In genomic region chr6:16176600-16176999, GRCh38 we compare ENCODE assay signal across 5 cellular contexts. TPM values are rescaled to one million over a fixed set of nuclear protein-coding genes. Genes with fewer than 3 reads are reported as not detected.
A peak's percentile ranks its signal among the peaks of the same experiment; 100 is the strongest.
DNase-seq lines count a peak whose midpoint lies in the region; ATAC-seq, FAIRE-seq and TF ChIP-seq lines count a peak whose summit lies in the region.
"Not testable (repeated sequence)": the region's sequence is repeated elsewhere in the genome, so short reads cannot be mapped to it uniquely, and the experiment has no call there.

No MANE protein-coding gene starts in this region.

- not testable (repeated sequence) for TF ChIP-seq POLR2A in K562 (conservative IDR thresholded peaks at IDR 0.05)

- not testable (repeated sequence) for FAIRE-seq in K562 (lab: Jason Lieb, UNC)

- CTCF ChIA-PET in Caco-2 (lab: Charles Lee); HEK293 (lab: Yijun Ruan, JAX); activated naive CD4-positive, alpha-beta T cell treated with anti-CD3 and anti-CD28 coated beads, Interleukin-2, amount 10 ng/mL, durations not matched to agents 7 days and 5 days (lab: Charles Lee); K562 (lab: Yijun Ruan, JAX; ENCODE audit: low intra/inter-chr PET ratio): not testable (repeated sequence)

- TF ChIP-seq CTCF in Caco-2 (IDR thresholded peaks at IDR 0.05; ENCODE audit: insufficient read depth in 1 of 2, low read depth in 1 of 2, low read length in 1 of 2, severe bottlenecking in 1 of 2, unreplicated experiment in 1 of 2); HEK293 (tag by site-specific recombination; IDR thresholded peaks at IDR 0.05); K562 (IDR thresholded peaks at IDR 0.05 in 2 of 3, conservative IDR thresholded peaks at IDR 0.05 in 1 of 3; ENCODE audit: insufficient read depth in 2 of 3, low read depth in 1 of 3, low read length in 3 of 3): not testable (repeated sequence)

- in situ Hi-C loops in K562 (cut with MboI) = not testable (repeated sequence)

- H3K27ac Mint-ChIP-seq in Caco-2 (ENCODE audit: unreplicated experiment) = peak overlapping the region; percentile 22
- H3K27ac Mint-ChIP-seq in activated naive CD4-positive, alpha-beta T cell treated with anti-CD3 and anti-CD28 coated beads, Interleukin-2, amount 10 ng/mL, durations not matched to agents 7 days and 5 days = peak overlapping the region; percentile 67
- peak overlapping the region; percentile 74 for H3K27ac Mint-ChIP-seq in activated naive CD4-positive, alpha-beta T cell treated with anti-CD3 and anti-CD28 coated beads, Interleukin-2, amount 50 U/mL, for 24 hours

- H3K36me3 ChIP-seq in Caco-2 (ENCODE audit: control insufficient read depth, insufficient read depth, low read length); HEK293 (ENCODE audit: control insufficient read depth in 2 of 2, insufficient read depth in 1 of 2, low read length in 2 of 2); K562 (ENCODE audit: control insufficient read depth, insufficient read depth, low read length): not testable (repeated sequence)

- POLR2A ChIA-PET in Caco-2 (lab: Charles Lee); HEK293 (lab: Yijun Ruan, JAX); K562 (lab: Yijun Ruan, JAX): not testable (repeated sequence)

- intact Hi-C loops in Caco-2 (cut with micrococcal nuclease; ENCODE audit: unreplicated experiment); K562 (cut with micrococcal nuclease): not testable (repeated sequence)

- not testable (repeated sequence) for H3K79me2 ChIP-seq in K562 (ENCODE audit: control insufficient read depth, insufficient read depth, low read length)

- not testable (repeated sequence) for H3K9me3 ChIP-seq in Caco-2; HEK293 (ENCODE audit: control insufficient read depth, insufficient read depth, low read depth, low read length); K562 (replicated peaks; ENCODE audit: control insufficient read depth, insufficient read depth, low read depth, low read length)

- not testable (repeated sequence) for H3K9me1 ChIP-seq in K562 (ENCODE audit: control insufficient read depth, insufficient read depth, low read length)

- WGBS in K562 (ENCODE audit: insufficient coverage, low coverage, missing lambda C conversion rate) = 65% methylated on average over 1 of the region's 1 CpG

- BruUV-seq in Caco-2 (replicated peaks; lab: Mats Ljungman, UMichigan); K562 (replicated peaks; lab: Mats Ljungman, UMichigan): not testable (repeated sequence)

- H3K4me3 ChIP-seq in Caco-2 (ENCODE audit: low read depth, low read length); HEK293 (ENCODE audit: low read depth, low read length); K562: not testable (repeated sequence)

- not testable (repeated sequence) for H3K27me3 ChIP-seq in Caco-2 (replicated peaks; ENCODE audit: control insufficient read depth, insufficient read depth, low read length); K562 (ENCODE audit: control insufficient read depth in 2 of 2, insufficient read depth in 2 of 2, low read length in 2 of 2)

- not testable (repeated sequence) for H3K27me3 Mint-ChIP-seq in Caco-2 (ENCODE audit: insufficient read depth, unreplicated experiment); activated naive CD4-positive, alpha-beta T cell treated with anti-CD3 and anti-CD28 coated beads, Interleukin-2, amount 50 U/mL, for 24 hours
- H3K27me3 Mint-ChIP-seq in activated naive CD4-positive, alpha-beta T cell treated with anti-CD3 and anti-CD28 coated beads, Interleukin-2, amount 10 ng/mL, durations not matched to agents 7 days and 5 days = peaks cover 13% of the 10 kb centered on the region

- H3K4me1 ChIP-seq in Caco-2 = peaks cover 63% of the 10 kb centered on the region
- not testable (repeated sequence) for H3K4me1 ChIP-seq in HEK293 (ENCODE audit: control insufficient read depth, insufficient read depth, low read length); K562 (replicated peaks in 1 of 2; ENCODE audit: control insufficient read depth in 2 of 2, insufficient read depth in 2 of 2, low read length in 2 of 2)

- H3K4me3 Mint-ChIP-seq in Caco-2 (ENCODE audit: unreplicated experiment); activated naive CD4-positive, alpha-beta T cell treated with anti-CD3 and anti-CD28 coated beads, Interleukin-2, amount 10 ng/mL, durations not matched to agents 7 days and 5 days; activated naive CD4-positive, alpha-beta T cell treated with anti-CD3 and anti-CD28 coated beads, Interleukin-2, amount 50 U/mL, for 24 hours: not testable (repeated sequence)

- TF ChIP-seq RAD21 in K562 (CRISPR knock-in tag; conservative IDR thresholded peaks at IDR 0.05 in 1 of 2, IDR thresholded peaks at IDR 0.05 in 1 of 2) = not testable (repeated sequence)

- H3K27ac ChIP-seq in HEK293 (ENCODE audit: extremely low read depth, low read depth, low read length); K562 (ENCODE audit: extremely low read depth, low read depth, low read length): not testable (repeated sequence)

- not testable (repeated sequence) for TF ChIP-seq EP300 in K562 (IDR thresholded peaks at IDR 0.05; ENCODE audit: low read length)

- H3K4me2 ChIP-seq in K562 (ENCODE audit: insufficient read depth, low read length) = not testable (repeated sequence)

- not testable (repeated sequence) for H3K9ac ChIP-seq in K562 (ENCODE audit: insufficient read depth in 1 of 2, low read depth in 2 of 2, low read length in 2 of 2)

- not testable (repeated sequence) for DNase-seq in Caco-2; activated naive CD4-positive, alpha-beta T cell treated with anti-CD3 and anti-CD28 coated beads, Interleukin-2, amount 10 ng/mL, durations not matched to agents 7 days and 5 days; K562 (ENCODE audit: extremely low read depth in 1 of 4, low spot score in 3 of 4)

- not testable (repeated sequence) for H4K20me1 ChIP-seq in K562 (replicated peaks; ENCODE audit: control insufficient read depth, insufficient read depth, low read length)

- H2AFZ ChIP-seq in K562 (ENCODE audit: low read depth, low read length) = not testable (repeated sequence)

- H3K9me3 Mint-ChIP-seq in Caco-2 (ENCODE audit: unreplicated experiment) = peaks cover 14% of the 10 kb centered on the region
- peaks cover 33% of the 10 kb centered on the region for H3K9me3 Mint-ChIP-seq in activated naive CD4-positive, alpha-beta T cell treated with anti-CD3 and anti-CD28 coated beads, Interleukin-2, amount 10 ng/mL, durations not matched to agents 7 days and 5 days
- H3K9me3 Mint-ChIP-seq in activated naive CD4-positive, alpha-beta T cell treated with anti-CD3 and anti-CD28 coated beads, Interleukin-2, amount 50 U/mL, for 24 hours = peaks cover 13% of the 10 kb centered on the region

- not testable (repeated sequence) for ATAC-seq in K562

- not testable (repeated sequence) for H3K36me3 Mint-ChIP-seq in Caco-2 (ENCODE audit: insufficient read depth, unreplicated experiment); activated naive CD4-positive, alpha-beta T cell treated with anti-CD3 and anti-CD28 coated beads, Interleukin-2, amount 50 U/mL, for 24 hours
- H3K36me3 Mint-ChIP-seq in activated naive CD4-positive, alpha-beta T cell treated with anti-CD3 and anti-CD28 coated beads, Interleukin-2, amount 10 ng/mL, durations not matched to agents 7 days and 5 days = peaks cover 31% of the 10 kb centered on the region

- peaks cover 32% of the 10 kb centered on the region for H3K4me1 Mint-ChIP-seq in Caco-2 (ENCODE audit: low read depth, unreplicated experiment)
- H3K4me1 Mint-ChIP-seq in activated naive CD4-positive, alpha-beta T cell treated with anti-CD3 and anti-CD28 coated beads, Interleukin-2, amount 10 ng/mL, durations not matched to agents 7 days and 5 days = peaks cover 33% of the 10 kb centered on the region
- H3K4me1 Mint-ChIP-seq in activated naive CD4-positive, alpha-beta T cell treated with anti-CD3 and anti-CD28 coated beads, Interleukin-2, amount 50 U/mL, for 24 hours = peaks cover 41% of the 10 kb centered on the region

TF ChIP-seq in HEK293, 187 proteins besides CTCF, POLR2A, EP300 and RAD21:
- TF ChIP-seq ZNF146 (tag by site-specific recombination; IDR thresholded peaks at IDR 0.05) = peak; percentile 88

TF ChIP-seq in K562, 482 proteins besides CTCF, POLR2A, EP300 and RAD21:
- TF ChIP-seq KDM1A (IDR thresholded peaks at IDR 0.05) (0 out of 4 replicates have a peak, but pooled peaks of 1 of the 2 experiments have one; percentile 30), ZNF146 (CRISPR knock-in tag; IDR thresholded peaks at IDR 0.05; ENCODE audit: unreplicated experiment) (peak; percentile 80), BCOR (IDR thresholded peaks at IDR 0.05) (peak; percentile 44; the same call in 1 of the 2 replicates)

RNA-seq across cellular contexts. Expression of gene MYLIP, which starts 47.7 kb away (rescaled TPM):
- total RNA-seq in Caco-2 (2022) = 46.5 and 48.1 TPM in 2 replicates
- 54.7 and 71.0 TPM in 2 replicates for total RNA-seq in K562 (2011; cell fraction: chromatin; rRNA removed; ENCODE audit: low replicate concordance)
- 35.4 TPM in 2 replicates for total RNA-seq in K562 (2011; cell fraction: nucleolus; rRNA removed)
- total RNA-seq in K562 (2011; cell fraction: nucleoplasm; rRNA removed) = 46.5 and 66.0 TPM in 2 replicates
- total RNA-seq in K562 (2014; rRNA removed) = 31.1 and 31.5 TPM in 2 replicates
- total RNA-seq in K562 (2014; rRNA removed; fragmentation: Illumina TruSeq; extraction: Trizol) = 27.2 and 29.2 TPM in 2 replicates
- 37.8 and 43.5 TPM in 2 replicates for total RNA-seq in K562 (2015; rRNA removed; fragmentation: Illumina TruSeq; extraction: Trizol)
- 32.5 and 34.4 TPM in 2 replicates for total RNA-seq in K562 (2021)
- polyA plus RNA-seq in K562 (2011; rRNA removed) = 41.9 and 46.1 TPM in 2 replicates
- polyA plus RNA-seq in K562 (2011; cell fraction: cytosol; rRNA removed) = 21.3 and 30.8 TPM in 2 replicates
- 66.4 and 72.9 TPM in 2 replicates for polyA plus RNA-seq in K562 (2011; cell fraction: nucleus; rRNA removed)
- 31.8 and 37.9 TPM in 2 replicates for polyA plus RNA-seq in K562 (2012)
- polyA plus RNA-seq in K562 (2014; fragmentation: Illumina TruSeq; extraction: Trizol) = 27.1 and 29.8 TPM in 2 replicates
- polyA plus RNA-seq in K562 (2014; fragmentation: Nextera tagmentation; extraction: Ambion mirVana) = 10 to 100 TPM; 10.8 to 12.9 TPM
- 33.4 and 37.1 TPM in 2 replicates for polyA plus RNA-seq in K562 (2014; rRNA removed)
- polyA minus RNA-seq in K562 (2011; rRNA and poly(A)+ RNA removed) = 49.0 and 49.4 TPM in 2 replicates
- polyA minus RNA-seq in K562 (2011; cell fraction: cytosol; rRNA and poly(A)+ RNA removed) = 22.9 and 24.3 TPM in 2 replicates
- polyA minus RNA-seq in K562 (2011; cell fraction: nucleus; rRNA and poly(A)+ RNA removed) = 36.1 and 55.1 TPM in 2 replicates

Comparison
In these comparisons a context has a peak if more than half of its experiments do, and no peak if none do; other contexts are left out.
1. H3K27ac Mint-ChIP-seq: peak in every context shown above with its lines; median percentile 74 in activated naive CD4-positive, alpha-beta T cell treated with anti-CD3 and anti-CD28 coated beads, Interleukin-2, amount 50 U/mL, for 24 hours; 67 in activated naive CD4-positive, alpha-beta T cell treated with anti-CD3 and anti-CD28 coated beads, Interleukin-2, amount 10 ng/mL, durations not matched to agents 7 days and 5 days; 22 in Caco-2.